ENCODE assay signal across 12 cellular contexts in the genomic region with DNA sequence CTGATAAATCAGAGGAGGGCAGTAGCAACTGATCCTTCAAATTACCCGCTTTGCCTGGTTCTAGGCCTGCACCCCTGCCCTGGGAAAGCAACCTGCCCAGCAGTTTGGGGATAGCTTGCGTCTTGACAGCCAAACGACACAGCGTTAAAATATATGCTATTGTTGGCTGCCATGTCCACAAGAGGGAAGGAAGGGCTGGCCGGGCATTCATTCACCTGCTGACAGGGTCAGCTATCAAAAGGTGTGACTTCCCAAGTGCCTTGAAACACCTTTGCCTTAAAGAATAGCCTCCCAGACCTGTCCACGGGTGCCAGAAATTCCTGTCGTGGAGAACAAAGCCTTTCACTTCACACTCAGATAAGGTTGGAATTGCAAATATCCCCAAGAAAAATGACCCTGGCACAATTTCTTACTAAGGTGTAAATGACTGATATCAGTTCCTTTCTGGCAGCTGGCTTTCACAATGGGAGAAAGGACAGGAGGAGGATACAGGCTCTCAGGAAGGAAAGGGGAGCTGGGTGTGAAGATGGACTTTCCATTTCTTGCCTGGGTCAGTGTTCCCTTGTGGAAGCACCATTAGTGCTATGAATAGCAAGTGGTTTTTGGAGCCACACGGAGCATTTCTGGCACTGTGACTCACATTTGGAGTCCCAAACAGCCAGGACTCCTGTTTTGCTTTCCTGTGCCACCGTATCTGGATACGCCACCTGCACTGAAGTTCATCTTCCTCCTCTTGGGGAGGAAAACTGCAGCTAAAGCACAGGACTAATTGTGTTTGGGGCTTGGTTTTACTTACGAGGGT. TPM values are rescaled to one million over a fixed set of nuclear protein-coding genes. Genes with fewer than 3 reads are reported as not detected.
"Had no signal": no experiment of that assay in that cellular context is flagged by ENCODE, and none has a peak within 500 bp of the region (broad histone marks: within the 10 kb centered on the region; RNA-seq: fewer than 3 reads in every experiment).

No MANE protein-coding gene starts in this region.

- H3K27ac Mint-ChIP-seq: activated CD4-positive, alpha-beta T cell treated with anti-CD3 and anti-CD28 coated beads, Interleukin-2, amount 10 ng/mL, durations not matched to agents 24 days and 14 days; activated naive CD4-positive, alpha-beta T cell treated with anti-CD3 and anti-CD28 coated beads for 36 hours; activated T-helper 17 cell treated with anti-CD3 and anti-CD28 coated beads, Interleukin-2, amount 50 U/mL, for 72 hours; naive thymus-derived CD4-positive, alpha-beta T cell; stimulated activated naive B cell treated with anti-CD40 and anti-IgM and Interleukin-4, amounts not matched to agents 10 μg/mL and 1 μg/mL and 100 μg/mL, for 72 hours had no signal

- H3K9me3 Mint-ChIP-seq: activated CD4-positive, alpha-beta T cell treated with anti-CD3 and anti-CD28 coated beads, Interleukin-2, amount 10 ng/mL, durations not matched to agents 24 days and 14 days; activated naive CD4-positive, alpha-beta T cell treated with anti-CD3 and anti-CD28 coated beads for 36 hours; activated T-helper 17 cell treated with anti-CD3 and anti-CD28 coated beads, Interleukin-2, amount 50 U/mL, for 72 hours; naive thymus-derived CD4-positive, alpha-beta T cell; stimulated activated naive B cell treated with anti-CD40 and anti-IgM and Interleukin-4, amounts not matched to agents 10 μg/mL and 1 μg/mL and 100 μg/mL, for 72 hours had no signal

- DNase-seq: activated CD4-positive, alpha-beta T cell treated with anti-CD3 and anti-CD28 coated beads, Interleukin-2, amount 10 ng/mL, durations not matched to agents 24 days and 14 days; activated naive CD4-positive, alpha-beta T cell treated with anti-CD3 and anti-CD28 coated beads for 36 hours; effector CD8-positive, alpha-beta T cell; naive thymus-derived CD4-positive, alpha-beta T cell; posterior cingulate gyrus; right cardiac atrium; spleen; stimulated activated CD4-positive, alpha-beta T cell treated with anti-CD3 and anti-CD28 coated beads, Interleukin-1b, Interleukin-23, amount 100 ng/mL, for 48 hours; stimulated activated naive B cell treated with anti-CD40 and anti-IgM and Interleukin-4, amounts not matched to agents 10 μg/mL and 1 μg/mL and 100 μg/mL, for 72 hours had no signal

- ATAC-seq: activated T-helper 17 cell treated with anti-CD3 and anti-CD28 coated beads, Interleukin-2, amount 50 U/mL, for 72 hours; naive thymus-derived CD4-positive, alpha-beta T cell; right cardiac atrium; stimulated activated naive B cell treated with anti-CD40 and anti-IgM and Interleukin-4, amounts not matched to agents 10 μg/mL and 1 μg/mL and 100 μg/mL, for 72 hours had no signal

- H3K36me3 Mint-ChIP-seq: naive thymus-derived CD4-positive, alpha-beta T cell; stimulated activated naive B cell treated with anti-CD40 and anti-IgM and Interleukin-4, amounts not matched to agents 10 μg/mL and 1 μg/mL and 100 μg/mL, for 72 hours had no signal

- H3K27ac ChIP-seq: hepatocyte had no signal

- H3K4me3 ChIP-seq: coronary artery, hepatocyte, spleen had no signal

- H3K36me3 ChIP-seq: spleen had no signal

- H3K4me1 Mint-ChIP-seq: activated CD4-positive, alpha-beta T cell treated with anti-CD3 and anti-CD28 coated beads, Interleukin-2, amount 10 ng/mL, durations not matched to agents 24 days and 14 days; activated T-helper 17 cell treated with anti-CD3 and anti-CD28 coated beads, Interleukin-2, amount 50 U/mL, for 72 hours; naive thymus-derived CD4-positive, alpha-beta T cell had no signal

- H3K9me3 ChIP-seq: spleen had no signal

- H3K4me3 Mint-ChIP-seq: activated CD4-positive, alpha-beta T cell treated with anti-CD3 and anti-CD28 coated beads, Interleukin-2, amount 10 ng/mL, durations not matched to agents 24 days and 14 days; activated naive CD4-positive, alpha-beta T cell treated with anti-CD3 and anti-CD28 coated beads for 36 hours; activated T-helper 17 cell treated with anti-CD3 and anti-CD28 coated beads, Interleukin-2, amount 50 U/mL, for 72 hours; naive thymus-derived CD4-positive, alpha-beta T cell; stimulated activated naive B cell treated with anti-CD40 and anti-IgM and Interleukin-4, amounts not matched to agents 10 μg/mL and 1 μg/mL and 100 μg/mL, for 72 hours had no signal

RNA-seq across cellular contexts. Expression of a gene that starts 19.2 kb away (rescaled TPM):
- total RNA-seq: activated CD4-positive, alpha-beta T cell treated with anti-CD3 and anti-CD28 coated beads, Interleukin-2, amount 10 ng/mL, durations not matched to agents 24 days and 14 days; activated naive CD4-positive, alpha-beta T cell treated with anti-CD3 and anti-CD28 coated beads for 36 hours; activated T-helper 17 cell treated with anti-CD3 and anti-CD28 coated beads, Interleukin-2, amount 50 U/mL, for 72 hours; naive thymus-derived CD4-positive, alpha-beta T cell had no signal
